12 cellular contexts compared by ENCODE assay signal in genomic region chr17:50841277-50841948, GRCh38. TPM values are rescaled to one million over a fixed set of nuclear protein-coding genes. Genes with fewer than 3 reads are reported as not detected.
DNase-seq lines count a peak whose midpoint lies in the region; ATAC-seq and TF ChIP-seq lines count a peak whose summit lies in the region.
"Had no signal": no experiment of that assay in that cellular context is flagged by ENCODE, and none has a peak within 500 bp of the region (broad histone marks: within the 10 kb centered on the region; RNA-seq: fewer than 3 reads in every experiment).

No MANE protein-coding gene starts in this region.

- no peak overlapping the region for H3K9ac ChIP-seq in H9 (ENCODE audit: extremely low read depth, insufficient read length, low read length)
- H3K9ac ChIP-seq: parathyroid adenoma had no signal

- H4K20me1 ChIP-seq in H9 (ENCODE audit: control insufficient read depth, insufficient read depth, insufficient read length): no peaks in the 10 kb centered on the region

- H4K8ac ChIP-seq in H9 (replicated peaks; ENCODE audit: insufficient read length, low read depth, low read length): no peak overlapping the region

- no peaks in the 10 kb centered on the region for H3K4me1 ChIP-seq in H9 (ENCODE audit: insufficient read depth, low read length)
- H3K4me1 ChIP-seq: parathyroid adenoma had no signal

- H3K23ac ChIP-seq in H9 (ENCODE audit: insufficient read length, low read depth, low read length): no peak overlapping the region

- no peak overlapping the region for H2BK15ac ChIP-seq in H9 (ENCODE audit: low read depth, low read length)

- H3K36me3 Mint-ChIP-seq in H9 (ENCODE audit: insufficient read depth in 1 of 3, low read depth in 3 of 3): no peaks in the 10 kb centered on the region
- H3K36me3 Mint-ChIP-seq in nephron (ENCODE audit: low read depth): no peaks in the 10 kb centered on the region

- H3K27me3 ChIP-seq in H9 (ENCODE audit: insufficient read depth, low read length): no peaks in the 10 kb centered on the region
- H3K27me3 ChIP-seq: cardiac muscle cell had no signal

- ATAC-seq in GM18907 (IDR thresholded peaks at IDR 0.05; ENCODE audit: unreplicated experiment): no peak
- ATAC-seq in HG02884 (IDR thresholded peaks at IDR 0.05; ENCODE audit: unreplicated experiment): no peak

- WGBS in H9 (ENCODE audit: extremely low coverage, insufficient read length, low lambda C conversion rate): no CpG with 5 or more reads among the region's 11 CpGs

- H3T11ph ChIP-seq in H9 (ENCODE audit: low read length): no peak overlapping the region

- H3K4me3 Mint-ChIP-seq in H9 (no peak overlapping the region; a peak in 1 of 5 replicates), nephron (no peak overlapping the region)
- H3K4me3 Mint-ChIP-seq: activated T-cell treated with anti-CD3 and anti-CD28 coated beads, Interleukin-2, amount 50 U/mL, for 24 hours had no signal

- no peak overlapping the region for H2AK5ac ChIP-seq in H9 (ENCODE audit: insufficient read length, low read length)

- H3K23me2 ChIP-seq in H9 (ENCODE audit: insufficient read length, low read depth, low read length, poor library complexity, severe bottlenecking): no peaks in the 10 kb centered on the region

- H3K4ac ChIP-seq in H9 (ENCODE audit: low read depth, low read length): no peak overlapping the region

- H3K18ac ChIP-seq in H9 (ENCODE audit: insufficient read length, low read depth, low read length): no peak overlapping the region

- H3K27me3 Mint-ChIP-seq in H9 (ENCODE audit: low read depth) (no peaks in the 10 kb centered on the region), nephron (ENCODE audit: low read depth) (peaks cover 10% of the 10 kb centered on the region)
- H3K27me3 Mint-ChIP-seq: activated T-cell treated with anti-CD3 and anti-CD28 coated beads, Interleukin-2, amount 50 U/mL, for 24 hours had no signal

- TF ChIP-seq CTCF in H9 (conservative IDR thresholded peaks at IDR 0.05): no peak
- TF ChIP-seq CTCF in nephron (IDR thresholded peaks at IDR 0.05; ENCODE audit: unreplicated experiment in 3 of 3): no peak

- H3K27ac ChIP-seq in H9 (ENCODE audit: insufficient read length, low read depth, low read length): no peak overlapping the region
- H3K27ac ChIP-seq in angular gyrus (ENCODE audit: low read depth, low read length): peak overlapping the region; percentile 27
- H3K27ac ChIP-seq: cardiac muscle cell, parathyroid adenoma had no signal

- H2AFZ ChIP-seq in H9 (ENCODE audit: low read length): no peak overlapping the region
- H2AFZ ChIP-seq: parathyroid adenoma had no signal

- no peak overlapping the region for H2BK120ac ChIP-seq in H9 (ENCODE audit: low read depth, low read length, poor library complexity, severe bottlenecking)

- no peak overlapping the region for H2BK20ac ChIP-seq in H9 (ENCODE audit: low read depth, low read length, poor library complexity, severe bottlenecking)

- no peak overlapping the region for H4K91ac ChIP-seq in H9 (ENCODE audit: insufficient read length, low read depth, low read length)

- H3K27ac Mint-ChIP-seq in H9 (peak overlapping the region in 2 of 3 experiments; percentile 24 to 51; a peak in 2 of 7 replicates), nephron (peak overlapping the region; percentile 48 to 89 (median 80))
- H3K27ac Mint-ChIP-seq: activated T-cell treated with anti-CD3 and anti-CD28 coated beads, Interleukin-2, amount 50 U/mL, for 24 hours had no signal

- H3K79me1 ChIP-seq in H9 (ENCODE audit: insufficient read depth, low read depth, low read length, poor library complexity, severe bottlenecking): no peaks in the 10 kb centered on the region

- H2BK5ac ChIP-seq in H9 (ENCODE audit: insufficient read length, low read length): no peak overlapping the region

- H3K56ac ChIP-seq in H9 (ENCODE audit: insufficient read length, low read depth, low read length): no peak overlapping the region

- H3K9me3 Mint-ChIP-seq in H9 (no peaks in the 10 kb centered on the region), nephron (no peaks in the 10 kb centered on the region)
- H3K9me3 Mint-ChIP-seq: activated T-cell treated with anti-CD3 and anti-CD28 coated beads, Interleukin-2, amount 50 U/mL, for 24 hours had no signal

- H3K4me2 ChIP-seq in H9 (ENCODE audit: insufficient read depth, insufficient read length, low read length): no peak overlapping the region

- H3K79me2 ChIP-seq in H9 (ENCODE audit: insufficient read depth, low read length): no peaks in the 10 kb centered on the region
- H3K79me2 ChIP-seq: parathyroid adenoma had no signal

- DNase-seq in D341Med (ENCODE audit: low spot score): peak; percentile 42
- peak; percentile 28 for DNase-seq in H9
- DNase-seq in activated CD4-positive, alpha-beta T cell treated with anti-CD3 and anti-CD28 coated beads, Interleukin-2, amount 50 U/mL, for 4 hours: no peak
- DNase-seq in amniotic stem cell (lab: John Stamatoyannopoulos, UW): no peak

- H3K14ac ChIP-seq in H9 (ENCODE audit: insufficient read depth, low read length): no peak overlapping the region

- H4K5ac ChIP-seq in H9 (ENCODE audit: insufficient read length, low read depth, low read length): no peak overlapping the region

- peaks cover 30 to 37% of the 10 kb centered on the region in 2 experiments for H3K4me1 Mint-ChIP-seq in H9
- H3K4me1 Mint-ChIP-seq in nephron: peaks cover 14% of the 10 kb centered on the region

- H2BK12ac ChIP-seq in H9 (ENCODE audit: insufficient read length, low read depth, low read length): no peak overlapping the region

- H3K9me3 ChIP-seq in H9 (ENCODE audit: control insufficient read depth, low read depth, low read length): no peaks in the 10 kb centered on the region

RNA-seq across cellular contexts. Expression of gene WFIKKN2, which starts 6.0 kb away (rescaled TPM):
- 1.0 and 1.1 TPM in 2 replicates for total RNA-seq in H9 (2021)
- total RNA-seq: cardiac muscle cell, glomerular endothelial cell had no signal

RNA-seq across cellular contexts. Expression of gene TOB1, which starts 24.7 kb away (rescaled TPM):
- total RNA-seq in H9 (2021): 31.2 and 31.6 TPM in 2 replicates

Comparison
In these comparisons a context has a peak if more than half of its experiments do, and no peak if none do; other contexts are left out.
1. DNase-seq: peak in D341Med (single experiment) and H9 (single experiment); none in activated CD4-positive, alpha-beta T cell treated with anti-CD3 and anti-CD28 coated beads, Interleukin-2, amount 50 U/mL, for 4 hours (0 of 2) and amniotic stem cell (single experiment).